ENCODE assay signal across 1 cellular context in genomic region chr1:236084386-236084730, GRCh38.
TF ChIP-seq lines count a peak whose summit lies in the region.

No MANE protein-coding gene starts in this region.

TF ChIP-seq in HEK293, 187 proteins besides CTCF, POLR2A, EP300 and RAD21 (continued from another document):
- no peak for TF ChIP-seq ZBTB11 (tag by site-specific recombination; conservative IDR thresholded peaks at IDR 0.05; ENCODE audit: low read depth)
- TF ChIP-seq ZNF830 (tag by site-specific recombination; IDR thresholded peaks at IDR 0.05; ENCODE audit: low read depth): no peak
- TF ChIP-seq ZNF596 (tag by site-specific recombination; IDR thresholded peaks at IDR 0.05): no peak
- no peak for TF ChIP-seq HOXA7 (CRISPR knock-in tag; IDR thresholded peaks at IDR 0.05; ENCODE audit: borderline replicate concordance)
- peak; percentile 75 for TF ChIP-seq ZNF580 (tag by site-specific recombination; IDR thresholded peaks at IDR 0.05)
- peak; percentile 92 for TF ChIP-seq TRIM28 (IDR thresholded peaks at IDR 0.05; ENCODE audit: borderline replicate concordance, low read length)
- TF ChIP-seq ZSCAN16 (tag by site-specific recombination; IDR thresholded peaks at IDR 0.05): no peak
- no peak for TF ChIP-seq GFI1B (tag by site-specific recombination; IDR thresholded peaks at IDR 0.05)
- no peak for TF ChIP-seq ZNF311 (tag by site-specific recombination; IDR thresholded peaks at IDR 0.05; ENCODE audit: borderline replicate concordance)
- TF ChIP-seq PRDM1 (tag by site-specific recombination; IDR thresholded peaks at IDR 0.05): no peak
- TF ChIP-seq ZNF629 (tag by site-specific recombination; IDR thresholded peaks at IDR 0.05): no peak
- no peak for TF ChIP-seq FEZF1 (tag by site-specific recombination; IDR thresholded peaks at IDR 0.05)
- no peak for TF ChIP-seq ZBTB26 (tag by site-specific recombination; optimal IDR thresholded peaks at IDR 0.05)
- TF ChIP-seq ZNF626 (tag by site-specific recombination; IDR thresholded peaks at IDR 0.05): no peak
- TF ChIP-seq PRDM6 (tag by site-specific recombination; IDR thresholded peaks at IDR 0.05): no peak
- TF ChIP-seq ZNF792 (tag by site-specific recombination; IDR thresholded peaks at IDR 0.05): no peak
- peak; percentile 93 for TF ChIP-seq SETDB1 (IDR thresholded peaks at IDR 0.05; ENCODE audit: insufficient read length, low read length)
- no peak for TF ChIP-seq ZNF426 (tag by site-specific recombination; IDR thresholded peaks at IDR 0.05)
- TF ChIP-seq ZNF302 (tag by site-specific recombination; IDR thresholded peaks at IDR 0.05; ENCODE audit: low read depth): no peak
- TF ChIP-seq SALL2 (tag by site-specific recombination; IDR thresholded peaks at IDR 0.05; ENCODE audit: borderline replicate concordance): no peak
- no peak for TF ChIP-seq ZNF155 (tag by site-specific recombination; IDR thresholded peaks at IDR 0.05)
- TF ChIP-seq ZIC2 (tag by site-specific recombination; IDR thresholded peaks at IDR 0.05): no peak
TF ChIP-seq in HEK293: peak in this region for 5.
